ENCODE assay signal across 1 cellular context in the genomic region with DNA sequence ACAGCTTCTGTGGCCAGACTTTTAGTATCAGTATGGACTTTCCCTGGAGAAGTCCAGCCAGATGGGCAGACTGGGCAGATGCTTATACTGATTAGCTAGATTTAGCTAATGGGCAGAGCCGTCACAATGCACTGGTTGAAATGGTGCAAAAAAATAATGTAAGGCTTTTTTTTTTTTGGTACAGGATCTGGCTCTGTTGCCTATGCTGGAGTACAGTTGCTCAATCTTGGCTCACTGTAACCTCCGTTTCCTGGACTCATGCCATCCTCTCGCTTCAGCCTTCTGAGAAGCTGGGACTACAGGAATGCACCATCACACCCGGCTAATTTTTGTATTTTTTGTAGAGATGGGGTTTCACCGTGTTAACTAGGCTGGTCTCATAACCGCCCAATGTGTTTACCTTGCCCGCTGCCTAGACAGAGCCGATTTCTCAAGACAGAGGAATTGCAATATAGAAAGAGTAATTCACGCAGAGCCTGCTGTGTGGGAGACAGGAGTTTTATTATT.
TF ChIP-seq lines count a peak whose summit lies in the region.

No MANE protein-coding gene starts in this region.

TF ChIP-seq in HEK293, 187 proteins besides CTCF, POLR2A, EP300 and RAD21 (continued from another document):
- TF ChIP-seq KLF10 (tag by site-specific recombination; IDR thresholded peaks at IDR 0.05) (no peak), ZNF335 (tag by site-specific recombination; conservative IDR thresholded peaks at IDR 0.05) (peak; percentile 52; the same call in 1 of the 2 replicates), ZNF768 (tag by site-specific recombination; IDR thresholded peaks at IDR 0.05) (no peak), ZNF132 (tag by site-specific recombination; IDR thresholded peaks at IDR 0.05; ENCODE audit: borderline replicate concordance) (no peak), ZBTB21 (tag by site-specific recombination; IDR thresholded peaks at IDR 0.05) (no peak)
- TF ChIP-seq, protein P1, sequence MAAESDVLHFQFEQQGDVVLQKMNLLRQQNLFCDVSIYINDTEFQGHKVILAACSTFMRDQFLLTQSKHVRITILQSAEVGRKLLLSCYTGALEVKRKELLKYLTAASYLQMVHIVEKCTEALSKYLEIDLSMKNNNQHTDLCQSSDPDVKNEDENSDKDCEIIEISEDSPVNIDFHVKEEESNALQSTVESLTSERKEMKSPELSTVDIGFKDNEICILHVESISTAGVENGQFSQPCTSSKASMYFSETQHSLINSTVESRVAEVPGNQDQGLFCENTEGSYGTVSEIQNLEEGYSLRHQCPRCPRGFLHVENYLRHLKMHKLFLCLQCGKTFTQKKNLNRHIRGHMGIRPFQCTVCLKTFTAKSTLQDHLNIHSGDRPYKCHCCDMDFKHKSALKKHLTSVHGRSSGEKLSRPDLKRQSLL (tag by site-specific recombination; IDR thresholded peaks at IDR 0.05), result peak; percentile 82
- TF ChIP-seq, protein P2, sequence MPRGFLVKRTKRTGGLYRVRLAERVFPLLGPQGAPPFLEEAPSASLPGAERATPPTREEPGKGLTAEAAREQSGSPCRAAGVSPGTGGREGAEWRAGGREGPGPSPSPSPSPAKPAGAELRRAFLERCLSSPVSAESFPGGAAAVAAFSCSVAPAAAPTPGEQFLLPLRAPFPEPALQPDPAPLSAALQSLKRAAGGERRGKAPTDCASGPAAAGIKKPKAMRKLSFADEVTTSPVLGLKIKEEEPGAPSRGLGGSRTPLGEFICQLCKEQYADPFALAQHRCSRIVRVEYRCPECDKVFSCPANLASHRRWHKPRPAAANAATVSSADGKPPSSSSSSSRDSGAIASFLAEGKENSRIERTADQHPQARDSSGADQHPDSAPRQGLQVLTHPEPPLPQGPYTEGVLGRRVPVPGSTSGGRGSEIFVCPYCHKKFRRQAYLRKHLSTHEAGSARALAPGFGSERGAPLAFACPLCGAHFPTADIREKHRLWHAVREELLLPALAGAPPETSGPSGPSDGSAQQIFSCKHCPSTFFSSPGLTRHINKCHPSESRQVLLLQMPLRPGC (tag by site-specific recombination; IDR thresholded peaks at IDR 0.05), result 0 out of 2 replicates have a peak, but pooled peaks have one; percentile 54
- TF ChIP-seq, protein P3, sequence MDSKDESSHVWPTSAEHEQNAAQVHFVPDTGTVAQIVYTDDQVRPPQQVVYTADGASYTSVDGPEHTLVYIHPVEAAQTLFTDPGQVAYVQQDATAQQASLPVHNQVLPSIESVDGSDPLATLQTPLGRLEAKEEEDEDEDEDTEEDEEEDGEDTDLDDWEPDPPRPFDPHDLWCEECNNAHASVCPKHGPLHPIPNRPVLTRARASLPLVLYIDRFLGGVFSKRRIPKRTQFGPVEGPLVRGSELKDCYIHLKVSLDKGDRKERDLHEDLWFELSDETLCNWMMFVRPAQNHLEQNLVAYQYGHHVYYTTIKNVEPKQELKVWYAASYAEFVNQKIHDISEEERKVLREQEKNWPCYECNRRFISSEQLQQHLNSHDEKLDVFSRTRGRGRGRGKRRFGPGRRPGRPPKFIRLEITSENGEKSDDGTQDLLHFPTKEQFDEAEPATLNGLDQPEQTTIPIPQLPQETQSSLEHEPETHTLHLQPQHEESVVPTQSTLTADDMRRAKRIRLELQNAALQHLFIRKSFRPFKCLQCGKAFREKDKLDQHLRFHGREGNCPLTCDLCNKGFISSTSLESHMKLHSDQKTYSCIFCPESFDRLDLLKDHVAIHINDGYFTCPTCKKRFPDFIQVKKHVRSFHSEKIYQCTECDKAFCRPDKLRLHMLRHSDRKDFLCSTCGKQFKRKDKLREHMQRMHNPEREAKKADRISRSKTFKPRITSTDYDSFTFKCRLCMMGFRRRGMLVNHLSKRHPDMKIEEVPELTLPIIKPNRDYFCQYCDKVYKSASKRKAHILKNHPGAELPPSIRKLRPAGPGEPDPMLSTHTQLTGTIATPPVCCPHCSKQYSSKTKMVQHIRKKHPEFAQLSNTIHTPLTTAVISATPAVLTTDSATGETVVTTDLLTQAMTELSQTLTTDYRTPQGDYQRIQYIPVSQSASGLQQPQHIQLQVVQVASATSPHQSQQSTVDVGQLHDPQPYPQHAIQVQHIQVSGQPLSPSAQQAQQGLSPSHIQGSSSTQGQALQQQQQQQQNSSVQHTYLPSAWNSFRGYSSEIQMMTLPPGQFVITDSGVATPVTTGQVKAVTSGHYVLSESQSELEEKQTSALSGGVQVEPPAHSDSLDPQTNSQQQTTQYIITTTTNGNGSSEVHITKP (tag by site-specific recombination; IDR thresholded peaks at IDR 0.05), result peak; percentile 82
- TF ChIP-seq, protein P4, sequence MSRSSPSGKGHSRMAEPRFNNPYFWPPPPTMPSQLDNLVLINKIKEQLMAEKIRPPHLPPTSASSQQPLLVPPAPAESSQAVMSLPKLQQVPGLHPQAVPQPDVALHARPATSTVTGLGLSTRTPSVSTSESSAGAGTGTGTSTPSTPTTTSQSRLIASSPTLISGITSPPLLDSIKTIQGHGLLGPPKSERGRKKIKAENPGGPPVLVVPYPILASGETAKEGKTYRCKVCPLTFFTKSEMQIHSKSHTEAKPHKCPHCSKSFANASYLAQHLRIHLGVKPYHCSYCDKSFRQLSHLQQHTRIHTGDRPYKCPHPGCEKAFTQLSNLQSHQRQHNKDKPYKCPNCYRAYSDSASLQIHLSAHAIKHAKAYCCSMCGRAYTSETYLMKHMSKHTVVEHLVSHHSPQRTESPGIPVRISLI (tag by site-specific recombination; IDR thresholded peaks at IDR 0.05), result peak; percentile 40; the same call in 1 of the 2 replicates
